ENCODE assay signal across 11 cellular contexts in the genomic region with DNA sequence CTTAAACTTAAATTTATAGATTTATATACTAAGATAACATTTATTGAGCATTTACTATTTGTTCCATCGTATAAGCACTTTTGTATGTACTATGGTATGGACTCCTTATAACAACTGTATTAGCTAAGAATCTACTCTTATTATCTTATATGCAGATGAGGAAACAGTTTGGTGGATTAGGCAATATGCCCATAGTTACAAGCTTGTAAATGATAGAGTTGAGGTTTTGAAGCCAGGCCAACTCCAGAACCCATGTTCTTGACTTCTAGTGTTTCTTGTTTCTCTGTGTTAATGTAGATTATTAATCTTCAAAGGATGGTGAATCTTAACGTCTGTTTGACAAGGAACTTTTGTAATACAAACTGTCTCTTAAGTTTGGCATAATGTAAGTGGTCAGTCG.
"Had no signal": no experiment of that assay in that cellular context is flagged by ENCODE, and none has a peak within 500 bp of the region (broad histone marks: within the 10 kb centered on the region; RNA-seq: fewer than 3 reads in every experiment).

No MANE protein-coding gene starts in this region.

- H3K4me3 ChIP-seq: left ventricle myocardium inferior, tibial nerve, vagina had no signal

- H3K27ac ChIP-seq: brain microvascular endothelial cell, left ventricle myocardium inferior, neutrophil, parathyroid adenoma, tibial nerve, vagina had no signal

- H3K9me3 ChIP-seq: left ventricle myocardium inferior, neutrophil, tibial nerve, vagina had no signal

- H3K36me3 ChIP-seq: brain microvascular endothelial cell, left ventricle myocardium inferior, neutrophil, tibial nerve, vagina had no signal

- H3K4me1 ChIP-seq: left ventricle myocardium inferior, parathyroid adenoma, vagina had no signal

- H3K9ac ChIP-seq: parathyroid adenoma had no signal

- DNase-seq: activated CD4-positive, alpha-beta T cell treated with anti-CD3 and anti-CD28 coated beads, Interleukin-2, amount 50 U/mL, for 1 hour; activated naive CD8-positive, alpha-beta T cell treated with anti-CD3 and anti-CD28 coated beads for 36 hours; brain microvascular endothelial cell; effector CD8-positive, alpha-beta T cell; left ventricle myocardium inferior; naive thymus-derived CD8-positive, alpha-beta T cell; stimulated activated CD4-positive, alpha-beta T cell treated with anti-CD3 and anti-CD28 coated beads, Interleukin-12 subunit alpha, Interleukin-12 subunit beta, amount 100 ng/mL, for 4 hours had no signal

- H3K27me3 ChIP-seq: brain microvascular endothelial cell, neutrophil, tibial nerve, vagina had no signal

- H2AFZ ChIP-seq: parathyroid adenoma had no signal
